8 cellular contexts compared by ENCODE assay signal in the genomic region with DNA sequence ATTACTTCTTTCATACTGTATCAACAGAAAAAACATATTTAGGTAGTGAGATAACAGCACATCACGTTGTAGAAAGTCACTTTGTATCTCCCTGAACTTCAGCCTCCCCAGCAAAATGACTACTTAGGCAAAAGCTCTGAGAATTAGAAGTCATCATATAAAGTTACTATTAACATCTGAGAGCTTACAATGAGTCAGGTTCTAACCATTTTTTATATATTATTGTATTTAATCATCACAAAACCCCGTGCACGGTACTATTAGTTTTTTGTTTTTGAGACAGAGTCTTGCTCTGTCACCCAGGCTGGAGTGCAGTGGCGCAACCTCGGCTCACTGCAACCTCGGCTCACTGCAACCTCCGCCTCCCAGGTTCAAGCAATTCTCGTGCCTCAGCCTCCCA. TPM values are rescaled to one million over a fixed set of nuclear protein-coding genes. Genes with fewer than 3 reads are reported as not detected.
DNase-seq lines count a peak whose midpoint lies in the region; ATAC-seq and TF ChIP-seq lines count a peak whose summit lies in the region.
"Not testable (repeated sequence)": the region's sequence is repeated elsewhere in the genome, so short reads cannot be mapped to it uniquely, and the experiment has no call there.

No MANE protein-coding gene starts in this region.

- H3K27me3 Mint-ChIP-seq in CD4-positive, alpha-beta T cell; WTC11 (ENCODE audit: low read depth); activated naive CD8-positive, alpha-beta T cell; effector memory CD8-positive, alpha-beta T cell: not testable (repeated sequence)

- not testable (repeated sequence) for ATAC-seq in CD4-positive, alpha-beta T cell (ENCODE audit: poor library complexity); WTC11; effector memory CD8-positive, alpha-beta T cell (replicated peaks)

- H3K9me3 Mint-ChIP-seq in CD4-positive, alpha-beta T cell; WTC11; activated naive CD8-positive, alpha-beta T cell (ENCODE audit: low read depth); effector memory CD8-positive, alpha-beta T cell: not testable (repeated sequence)

- not testable (repeated sequence) for H3K27me3 ChIP-seq in CD4-positive, alpha-beta T cell (ENCODE audit: control insufficient read depth, insufficient read depth, low read length); cardiac muscle cell; osteoblast (ENCODE audit: insufficient read depth, low read length); tibial artery

- POLR2A ChIA-PET in CD4-positive, alpha-beta T cell (lab: Charles Lee); WTC11 (lab: Charles Lee): not testable (repeated sequence)

- H3K4me1 ChIP-seq in cardiac muscle cell (ENCODE audit: low read depth) (peaks cover 24% of the 10 kb centered on the region), osteoblast (ENCODE audit: insufficient read depth, low read length) (peaks cover 23% of the 10 kb centered on the region), tibial artery (peaks cover 0 to 87% (median 35%) of the 10 kb centered on the region in 4 donors)

- not testable (repeated sequence) for H3K27ac ChIP-seq in CD4-positive, alpha-beta T cell (ENCODE audit: low read depth, low read length)
- H3K27ac ChIP-seq in cardiac muscle cell = peak overlapping the region; percentile 79
- peak overlapping the region; percentile 96 for H3K27ac ChIP-seq in osteoblast (ENCODE audit: low read depth, low read length)
- H3K27ac ChIP-seq in tibial artery = peak overlapping the region; percentile 26 to 41

- peak overlapping the region; percentile 40 for H3K27ac Mint-ChIP-seq in CD4-positive, alpha-beta T cell
- peak overlapping the region; percentile 92; the same call in 1 of the 2 replicates for H3K27ac Mint-ChIP-seq in WTC11
- H3K27ac Mint-ChIP-seq in activated naive CD8-positive, alpha-beta T cell = peak overlapping the region; percentile 18
- H3K27ac Mint-ChIP-seq in effector memory CD8-positive, alpha-beta T cell = peak overlapping the region; percentile 1 to 34

- H3K36me3 Mint-ChIP-seq in CD4-positive, alpha-beta T cell (ENCODE audit: low read depth) = peaks cover 88% of the 10 kb centered on the region
- H3K36me3 Mint-ChIP-seq in WTC11 = peaks cover 68% of the 10 kb centered on the region
- H3K36me3 Mint-ChIP-seq in activated naive CD8-positive, alpha-beta T cell = peaks cover 25% of the 10 kb centered on the region
- peaks cover 68% of the 10 kb centered on the region for H3K36me3 Mint-ChIP-seq in effector memory CD8-positive, alpha-beta T cell (ENCODE audit: insufficient read depth)

- peaks cover 94% of the 10 kb centered on the region for H3K79me2 ChIP-seq in osteoblast (ENCODE audit: insufficient read depth, low read length)

- not testable (repeated sequence) for TF ChIP-seq CTCF in CD4-positive, alpha-beta T cell (IDR thresholded peaks at IDR 0.05); WTC11 (IDR thresholded peaks at IDR 0.05); cardiac muscle cell (IDR thresholded peaks at IDR 0.05; ENCODE audit: low read depth, low read length); osteoblast (IDR thresholded peaks at IDR 0.05; ENCODE audit: extremely low read depth, low read depth, low read length); tibial artery (IDR thresholded peaks at IDR 0.05)

- not testable (repeated sequence) for H2AFZ ChIP-seq in osteoblast (ENCODE audit: low read length)

- not testable (repeated sequence) for H3K4me3 ChIP-seq in cardiac muscle cell; osteoblast (ENCODE audit: insufficient read depth, low read length); tibial artery

- peaks cover 43% of the 10 kb centered on the region for H3K36me3 ChIP-seq in cardiac muscle cell
- H3K36me3 ChIP-seq in osteoblast (ENCODE audit: insufficient read depth, low read length) = peaks cover 76% of the 10 kb centered on the region
- H3K36me3 ChIP-seq in tibial artery = peaks cover 11 to 38% (median 35%) of the 10 kb centered on the region in 3 donors

- DNase-seq in CD4-positive, alpha-beta T cell; WTC11 (ENCODE audit: low spot score); effector memory CD8-positive, alpha-beta T cell; cardiac muscle cell (ENCODE audit: low read depth in 1 of 2, low spot score in 1 of 2); tibial artery: not testable (repeated sequence)
- DNase-seq in HT1080 (ENCODE audit: low read depth) (peak; percentile 5), osteoblast (ENCODE audit: insufficient read length, low spot score, missing footprints) (peak; percentile 27)

- not testable (repeated sequence) for H3K9me3 ChIP-seq in CD4-positive, alpha-beta T cell (ENCODE audit: control insufficient read depth, low read length); cardiac muscle cell (ENCODE audit: low read depth); osteoblast (ENCODE audit: low read depth, low read length); tibial artery

- intact Hi-C loops in CD4-positive, alpha-beta T cell (cut with DNase I, micrococcal nuclease); tibial artery (cut with DNase I; ENCODE audit: low total_unique reads): not testable (repeated sequence)

- peak overlapping the region; percentile 71 for H3K4me2 ChIP-seq in osteoblast (ENCODE audit: insufficient read depth, low read length)

- CTCF ChIA-PET in CD4-positive, alpha-beta T cell (lab: Charles Lee); WTC11 (lab: Charles Lee): not testable (repeated sequence)

- peaks cover 55% of the 10 kb centered on the region for H4K20me1 ChIP-seq in osteoblast (ENCODE audit: insufficient read depth, low read length)

- peaks cover 73% of the 10 kb centered on the region for H3K4me1 Mint-ChIP-seq in CD4-positive, alpha-beta T cell (ENCODE audit: low read depth)
- H3K4me1 Mint-ChIP-seq in WTC11 = peaks cover 10% of the 10 kb centered on the region
- H3K4me1 Mint-ChIP-seq in activated naive CD8-positive, alpha-beta T cell (ENCODE audit: low read depth) = peaks cover 71% of the 10 kb centered on the region
- H3K4me1 Mint-ChIP-seq in effector memory CD8-positive, alpha-beta T cell (ENCODE audit: low read depth in 2 of 2) = peaks cover 51 to 69% of the 10 kb centered on the region in 2 donors

- not testable (repeated sequence) for H3K4me3 Mint-ChIP-seq in CD4-positive, alpha-beta T cell; WTC11
- H3K4me3 Mint-ChIP-seq in activated naive CD8-positive, alpha-beta T cell = peak overlapping the region; percentile 52
- H3K4me3 Mint-ChIP-seq in effector memory CD8-positive, alpha-beta T cell = peak overlapping the region; percentile 18 to 57

RNA-seq across cellular contexts. Expression of a gene that starts 13.5 kb away (rescaled TPM):
- total RNA-seq in CD4-positive, alpha-beta T cell = 10 to 100 TPM; 58.3 to 59.0 TPM
- total RNA-seq in HT1080 (2014; rRNA removed; shearing (Covaris generic)) = 91.1 and 96.0 TPM in 2 replicates
- 69.7 and 92.9 TPM in 2 replicates for polyA plus RNA-seq in HT1080 (2015; cell fraction: cytosol; rRNA removed)
- 88.4 and 88.9 TPM in 2 replicates for polyA plus RNA-seq in HT1080 (2015; cell fraction: nucleus; rRNA removed)
- total RNA-seq in WTC11 (2021) (63.2 to 67.5 TPM (median 66.9 TPM) in 3 replicates), cardiac muscle cell (61.0 and 90.3 TPM in 2 replicates), osteoblast (110 and 128 TPM in 2 replicates)
- polyA plus RNA-seq in cardiac muscle cell = 49.4 and 65.8 TPM in 2 replicates

Comparison
In these comparisons a context has a peak if more than half of its experiments do, and no peak if none do; other contexts are left out.
1. H3K27ac Mint-ChIP-seq: peak in every context shown above with its lines; median percentile 92 in WTC11; 40 in CD4-positive, alpha-beta T cell; 18 in activated naive CD8-positive, alpha-beta T cell; 18 in effector memory CD8-positive, alpha-beta T cell.